ENCODE assay signal across 8 cellular contexts in genomic region chr15:48176957-48177356, GRCh38. TPM values are rescaled to one million over a fixed set of nuclear protein-coding genes. Genes with fewer than 3 reads are reported as not detected.
DNase-seq lines count a peak whose midpoint lies in the region; ATAC-seq and TF ChIP-seq lines count a peak whose summit lies in the region.

No MANE protein-coding gene starts in this region.

- intact Hi-C loops in dorsolateral prefrontal cortex (cut with DNase I): no loop called here

- peak overlapping the region; percentile 75 for H3K4me3 ChIP-seq in GM12865 (ENCODE audit: low read depth, low read length)
- peak overlapping the region in 58 of 59 donors; percentile 64 to 92 (median 81) for H3K4me3 ChIP-seq in dorsolateral prefrontal cortex

- peak overlapping the region in 48 of 59 donors; percentile 73 to 98 (median 93) for H3K27ac ChIP-seq in dorsolateral prefrontal cortex

- TF ChIP-seq CTCF in GM12865 (IDR thresholded peaks at IDR 0.05; ENCODE audit: insufficient read depth, low read depth, low read length, missing control alignments) (no peak), dorsolateral prefrontal cortex (IDR thresholded peaks at IDR 0.05 in 54 of 56, conservative IDR thresholded peaks at IDR 0.05 in 2 of 56; ENCODE audit: low read depth in 1 of 56, partially characterized antibody in 56 of 56) (no peak)

- DNase-seq in GM12865 (ENCODE audit: low read depth) (no peak), dorsolateral prefrontal cortex (no peak), pons (ENCODE audit: low spot score) (peak; percentile 3), GF-D8 (lab: John Stamatoyannopoulos, UW) (no peak), epidermal melanocyte (ENCODE audit: insufficient read length, low spot score) (no peak), NCI-H2107 treated with DMSO at 0.1 percent for 48 hours (lab: John Stamatoyannopoulos, UW; ENCODE audit: unreplicated experiment) (no peak)
- no peak for DNase-seq in activated CD8-positive, alpha-beta memory T cell treated with anti-CD3 and anti-CD28 coated beads, Interleukin-2, amount 50 U/mL, for 4 hours

- no peaks in the 10 kb centered on the region for H3K27me3 ChIP-seq in dorsolateral prefrontal cortex

- peak; percentile 23 for ATAC-seq in HG03432 (IDR thresholded peaks at IDR 0.05; ENCODE audit: unreplicated experiment)

RNA-seq across cellular contexts. Expression of gene MYEF2, which starts 1.1 kb away (rescaled TPM):
- 100 to 1,000 TPM in 38 of 120 experiments, 10 to 100 TPM in 82; 50.6 to 121 (median 93.3) TPM for total RNA-seq in dorsolateral prefrontal cortex

RNA-seq across cellular contexts. Expression of gene CTXN2, which starts 14.5 kb away (rescaled TPM):
- total RNA-seq in dorsolateral prefrontal cortex: 1 to 10 TPM; 1.3 to 7.1 (median 3.8) TPM

RNA-seq across cellular contexts. Expression of gene SLC12A1, which starts 29.1 kb away (rescaled TPM):
- total RNA-seq in dorsolateral prefrontal cortex: 1 to 10 TPM in 115 of 120 experiments, under 1 TPM in 5; 0.67 to 4.1 (median 2.0) TPM

RNA-seq across cellular contexts. Expression of gene SLC24A5, which starts 56.2 kb away (rescaled TPM):
- under 1 TPM in 4 of 120 experiments, not detected in 116; 0.19 to 0.61 (median 0.26) TPM for total RNA-seq in dorsolateral prefrontal cortex
